In genomic region chr15:40465939-40466338, GRCh38 we compare ENCODE assay signal across 27 cellular contexts.
"Had no signal": no experiment of that assay in that cellular context is flagged by ENCODE, and none has a peak within 500 bp of the region (broad histone marks: within the 10 kb centered on the region; RNA-seq: fewer than 3 reads in every experiment).

No MANE protein-coding gene starts in this region.

- H3K9me3 Mint-ChIP-seq: activated naive CD8-positive, alpha-beta T cell treated with anti-CD3 and anti-CD28 coated beads for 36 hours; natural killer cell; neural progenitor cell; stimulated activated naive CD8-positive, alpha-beta T cell treated with anti-CD3 and anti-CD28 coated beads, Interleukin-15, amount 100 ng/mL, for 72 hours; T-helper 2 cell treated with Interferon-gamma antibody and Interleukin-4, amounts not matched to agents 5 μg/mL and 100 μg/mL, for 36 hours had no signal

- FAIRE-seq: astrocyte, endothelial cell of umbilical vein had no signal

- H3K4me3 ChIP-seq: heart left ventricle, lung, neural progenitor cell, thyroid gland, upper lobe of left lung had no signal

- DNase-seq: activated CD4-positive, alpha-beta T cell treated with anti-CD3 and anti-CD28 coated beads for 48 hours; activated CD4-positive, alpha-beta T cell treated with anti-CD3 and anti-CD28 coated beads, Interleukin-2, amount 50 U/mL, for 48 hours; activated CD8-positive, alpha-beta memory T cell treated with anti-CD3 and anti-CD28 coated beads, Interleukin-2, amount 50 U/mL, for 48 hours; activated naive CD4-positive, alpha-beta T cell treated with Interleukin-2 at 50 U/mL for 16 hours; activated naive CD8-positive, alpha-beta T cell treated with anti-CD3 and anti-CD28 coated beads for 36 hours; activated T-cell treated with anti-CD3 and anti-CD28 coated beads, Interleukin-2, amount 50 U/mL, for 48 hours; brain microvascular endothelial cell; cortex of kidney; kidney glomerular epithelial cell; mesendoderm; natural killer cell; occipital lobe; right cardiac atrium; stimulated activated CD4-positive, alpha-beta T cell treated with anti-CD3 and anti-CD28 coated beads, Interleukin-12 subunit alpha, Interleukin-12 subunit beta, amount 100 ng/mL, for 4 hours; stimulated activated CD4-positive, alpha-beta T cell treated with anti-CD3 and anti-CD28 coated beads, Interleukin-4, amount 100 ng/mL, for 1 hour; stimulated activated naive CD8-positive, alpha-beta T cell treated with anti-CD3 and anti-CD28 coated beads, Interleukin-15, amount 100 ng/mL, for 72 hours; T-helper 1 cell; thyroid gland had no signal

- H3K27me3 ChIP-seq: brain microvascular endothelial cell, heart left ventricle, neural progenitor cell, thyroid gland, upper lobe of left lung had no signal

- H3K9ac ChIP-seq: neural progenitor cell had no signal

- H3K27ac ChIP-seq: brain microvascular endothelial cell, heart left ventricle, neural progenitor cell, thyroid gland, VCaP had no signal

- H3K36me3 ChIP-seq: neural progenitor cell had no signal

- H3K9me3 ChIP-seq: heart left ventricle, thyroid gland, upper lobe of left lung had no signal

- H3K4me3 Mint-ChIP-seq: activated naive CD8-positive, alpha-beta T cell treated with anti-CD3 and anti-CD28 coated beads for 36 hours; natural killer cell; neural progenitor cell; stimulated activated naive CD8-positive, alpha-beta T cell treated with anti-CD3 and anti-CD28 coated beads, Interleukin-15, amount 100 ng/mL, for 72 hours; T-helper 2 cell treated with Interferon-gamma antibody and Interleukin-4, amounts not matched to agents 5 μg/mL and 100 μg/mL, for 36 hours had no signal

- H3K4me2 ChIP-seq: neural progenitor cell had no signal

- H3K27ac Mint-ChIP-seq: neural progenitor cell; T-helper 2 cell treated with Interferon-gamma antibody and Interleukin-4, amounts not matched to agents 5 μg/mL and 100 μg/mL, for 36 hours had no signal

- H2AFZ ChIP-seq: neural progenitor cell had no signal

- H3K36me3 Mint-ChIP-seq: natural killer cell had no signal

- ATAC-seq: heart left ventricle; left lobe of liver; natural killer cell; right cardiac atrium; stimulated activated naive CD8-positive, alpha-beta T cell treated with anti-CD3 and anti-CD28 coated beads, Interleukin-15, amount 100 ng/mL, for 72 hours had no signal

- H3K27me3 Mint-ChIP-seq: activated naive CD8-positive, alpha-beta T cell treated with anti-CD3 and anti-CD28 coated beads for 36 hours; stimulated activated naive CD8-positive, alpha-beta T cell treated with anti-CD3 and anti-CD28 coated beads, Interleukin-15, amount 100 ng/mL, for 72 hours had no signal

- H3K4me1 Mint-ChIP-seq: natural killer cell had no signal
